In genomic region chr3:27630892-27631291, GRCh38 we compare ENCODE assay signal across 1 cellular context.
TF ChIP-seq lines count a peak whose summit lies in the region.

No MANE protein-coding gene starts in this region.

TF ChIP-seq in HepG2, 621 proteins besides CTCF, POLR2A, EP300 and RAD21:
- no peak for TF ChIP-seq MTERF4 (CRISPR knock-in tag; IDR thresholded peaks at IDR 0.05)
- no peak for TF ChIP-seq ARID2 (CRISPR knock-in tag; IDR thresholded peaks at IDR 0.05; ENCODE audit: borderline replicate concordance)
- no peak for TF ChIP-seq ZFP62 (CRISPR knock-in tag; IDR thresholded peaks at IDR 0.05)
- TF ChIP-seq ZNF160 (CRISPR knock-in tag; IDR thresholded peaks at IDR 0.05), result no peak
- TF ChIP-seq MNT (IDR thresholded peaks at IDR 0.05), result no peak
- TF ChIP-seq ZNF772 (CRISPR knock-in tag; IDR thresholded peaks at IDR 0.05), result no peak
- no peak for TF ChIP-seq ZFP90 (CRISPR knock-in tag; IDR thresholded peaks at IDR 0.05; ENCODE audit: borderline replicate concordance)
- TF ChIP-seq ZNF460 (CRISPR knock-in tag; IDR thresholded peaks at IDR 0.05; ENCODE audit: borderline replicate concordance), result no peak
- no peak for TF ChIP-seq ZNF33A (CRISPR knock-in tag; IDR thresholded peaks at IDR 0.05; ENCODE audit: borderline replicate concordance)
- no peak for TF ChIP-seq ISL2 (CRISPR knock-in tag; IDR thresholded peaks at IDR 0.05)
- TF ChIP-seq, protein P1, sequence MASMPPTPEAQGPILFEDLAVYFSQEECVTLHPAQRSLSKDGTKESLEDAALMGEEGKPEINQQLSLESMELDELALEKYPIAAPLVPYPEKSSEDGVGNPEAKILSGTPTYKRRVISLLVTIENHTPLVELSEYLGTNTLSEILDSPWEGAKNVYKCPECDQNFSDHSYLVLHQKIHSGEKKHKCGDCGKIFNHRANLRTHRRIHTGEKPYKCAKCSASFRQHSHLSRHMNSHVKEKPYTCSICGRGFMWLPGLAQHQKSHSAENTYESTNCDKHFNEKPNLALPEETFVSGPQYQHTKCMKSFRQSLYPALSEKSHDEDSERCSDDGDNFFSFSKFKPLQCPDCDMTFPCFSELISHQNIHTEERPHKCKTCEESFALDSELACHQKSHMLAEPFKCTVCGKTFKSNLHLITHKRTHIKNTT (CRISPR knock-in tag; IDR thresholded peaks at IDR 0.05), result no peak
- TF ChIP-seq CC2D1A (CRISPR knock-in tag; IDR thresholded peaks at IDR 0.05), result no peak
- no peak for TF ChIP-seq SNRNP70 (IDR thresholded peaks at IDR 0.05; ENCODE audit: low read depth, low read length)
